8 cellular contexts compared by ENCODE assay signal in the genomic region with DNA sequence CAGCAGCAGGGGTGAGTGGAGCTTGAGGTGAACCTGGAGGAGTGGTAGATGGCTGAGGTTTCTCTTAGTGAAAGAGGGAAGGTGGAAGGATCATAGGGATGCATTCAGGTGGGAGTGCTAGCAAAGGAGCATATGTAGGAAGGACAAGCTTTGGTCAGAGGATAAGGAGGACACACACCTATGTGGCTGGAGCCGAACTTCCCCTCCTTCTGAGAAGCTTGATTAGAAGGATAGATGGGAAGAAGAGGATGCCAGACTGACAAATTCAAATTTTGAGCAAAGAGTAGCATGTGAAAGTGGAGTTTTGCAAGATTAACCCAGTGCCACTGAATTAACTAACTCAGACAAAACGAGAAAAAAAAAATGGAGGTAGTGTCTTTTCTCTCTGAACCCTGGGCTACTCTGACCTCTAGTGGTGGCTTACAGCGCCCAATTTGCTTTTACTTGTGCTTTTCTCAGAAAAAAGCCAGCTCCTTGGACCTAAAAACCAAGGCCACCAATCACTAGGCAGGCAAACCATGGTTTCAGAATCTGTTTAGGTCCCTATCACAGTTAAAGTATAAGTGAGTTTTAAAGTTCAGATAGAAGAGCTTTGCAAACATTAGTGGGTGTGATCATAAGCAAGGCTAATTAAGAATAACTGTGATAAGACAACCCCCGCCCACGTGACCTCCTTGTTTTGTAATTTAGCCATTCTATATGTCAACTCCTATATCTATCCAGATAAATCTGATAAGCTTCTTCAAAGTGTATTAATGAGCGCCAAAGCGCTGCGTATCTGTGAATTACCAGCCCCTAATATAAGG. TPM values are rescaled to one million over a fixed set of nuclear protein-coding genes. Genes with fewer than 3 reads are reported as not detected.
DNase-seq lines count a peak whose midpoint lies in the region; ATAC-seq, FAIRE-seq and TF ChIP-seq lines count a peak whose summit lies in the region.

No MANE protein-coding gene starts in this region.

- no peaks in the 10 kb centered on the region for H3K27me3 Mint-ChIP-seq in activated T-cell treated with anti-CD3 and anti-CD28 coated beads, Interleukin-2, amount 50 U/mL, for 72 hours (ENCODE audit: low read depth)
- H3K27me3 Mint-ChIP-seq in osteocyte (ENCODE audit: unreplicated experiment) = no peaks in the 10 kb centered on the region

- WGBS in transverse colon (ENCODE audit: low coverage in 1 of 2), 2 donors = 30 to 39% methylated on average over 5 to 8 of the region's 8 CpGs

- TF ChIP-seq EP300 in transverse colon (IDR thresholded peaks at IDR 0.05; ENCODE audit: low read depth) = no peak

- no peak for FAIRE-seq in RCC 7860 (lab: Jason Lieb, UNC)

- H3K4me3 ChIP-seq in fibroblast of pulmonary artery (replicated peaks; ENCODE audit: low read depth, low read length) = no peak overlapping the region
- no peak overlapping the region for H3K4me3 ChIP-seq in transverse colon

- no peak overlapping the region for H3K27ac ChIP-seq in transverse colon

- no peaks in the 10 kb centered on the region for H3K9me3 ChIP-seq in transverse colon

- TF ChIP-seq CTCF in fibroblast of pulmonary artery (IDR thresholded peaks at IDR 0.05; ENCODE audit: low read length, missing control alignments) (peak; percentile 84), osteocyte (IDR thresholded peaks at IDR 0.05) (peak; percentile 85), transverse colon (IDR thresholded peaks at IDR 0.05) (peak; percentile 77 to 86 (median 80))

- peaks cover 0 to 21% (median 0%) of the 10 kb centered on the region in 4 donors for H3K36me3 ChIP-seq in transverse colon

- ATAC-seq in activated T-cell treated with anti-CD3 and anti-CD28 coated beads, Interleukin-2, amount 50 U/mL, for 72 hours (replicated peaks in 1 of 2) = peak; percentile 40 to 59

- peak overlapping the region; percentile 48 to 62 for H3K4me3 Mint-ChIP-seq in activated T-cell treated with anti-CD3 and anti-CD28 coated beads, Interleukin-2, amount 50 U/mL, for 72 hours
- no peak overlapping the region for H3K4me3 Mint-ChIP-seq in osteocyte (ENCODE audit: unreplicated experiment)

- H3K27ac Mint-ChIP-seq in activated T-cell treated with anti-CD3 and anti-CD28 coated beads, Interleukin-2, amount 50 U/mL, for 72 hours = peak overlapping the region; percentile 56
- H3K27ac Mint-ChIP-seq in osteocyte (ENCODE audit: unreplicated experiment) = peak overlapping the region; percentile 1

- H3K4me1 ChIP-seq in transverse colon = peaks cover 6 to 40% (median 18%) of the 10 kb centered on the region in 4 donors

- intact Hi-C loops in transverse colon (cut with DNase I; ENCODE audit: low total_unique reads) = loop anchor here (5.0 kb wide), 1 partner anchor 110 kb away; a partner anchor contains a TSS

- no peaks in the 10 kb centered on the region for H3K9me3 Mint-ChIP-seq in activated T-cell treated with anti-CD3 and anti-CD28 coated beads, Interleukin-2, amount 50 U/mL, for 72 hours
- no peaks in the 10 kb centered on the region for H3K9me3 Mint-ChIP-seq in osteocyte (ENCODE audit: unreplicated experiment)

- no peak for TF ChIP-seq POLR2A in transverse colon (IDR thresholded peaks at IDR 0.05)

- in situ Hi-C loops in KBM-7 (cut with MboI; ENCODE audit: low pct_unique_long_range_greater_than_20kb, low sequenced_read_pairs) (loop anchor here (25.0 kb wide), 1 partner anchor 425 kb away; a partner anchor contains a TSS), transverse colon (cut with MboI; ENCODE audit: low pct_ligation_motif_present in 1 of 4, low pct_unique_long_range_greater_than_20kb in 1 of 4, low sequenced_read_pairs in 3 of 4) (loop anchor here in 3 of 4 donors (5.0 to 10.0 kb wide), 4 partner anchors 115 to 300 kb away; no protein-coding TSS in a partner anchor)

- peak; percentile 59 for DNase-seq in DMS79 (lab: John Stamatoyannopoulos, UW)
- peak; percentile 84 for DNase-seq in KBM-7
- peak; percentile 32 for DNase-seq in RCC 7860 (ENCODE audit: low spot score)
- DNase-seq in activated T-cell treated with anti-CD3 and anti-CD28 coated beads, Interleukin-2, amount 50 U/mL, for 72 hours = peak; percentile 72 to 77
- DNase-seq in fibroblast of pulmonary artery (ENCODE audit: low read depth) = peak; percentile 84
- DNase-seq in osteocyte (ENCODE audit: extremely low spot score, unreplicated experiment) = no peak
- peak; percentile 65 for DNase-seq in transverse colon
- no peak for DNase-seq in GF-D8 (lab: John Stamatoyannopoulos, UW)

- H3K27me3 ChIP-seq in transverse colon = no peaks in the 10 kb centered on the region

- H3K36me3 Mint-ChIP-seq in activated T-cell treated with anti-CD3 and anti-CD28 coated beads, Interleukin-2, amount 50 U/mL, for 72 hours (ENCODE audit: insufficient read depth in 2 of 2) = no peaks in the 10 kb centered on the region
- H3K36me3 Mint-ChIP-seq in osteocyte (ENCODE audit: unreplicated experiment) = peaks cover 17% of the 10 kb centered on the region

- peaks cover 37% of the 10 kb centered on the region for H3K4me1 Mint-ChIP-seq in activated T-cell treated with anti-CD3 and anti-CD28 coated beads, Interleukin-2, amount 50 U/mL, for 72 hours (ENCODE audit: low read depth)
- peaks cover 42% of the 10 kb centered on the region for H3K4me1 Mint-ChIP-seq in osteocyte (ENCODE audit: unreplicated experiment)

RNA-seq across cellular contexts. Expression of a gene that starts 15.5 kb away (rescaled TPM):
- 10 to 100 TPM in 1 of 2 donors, 1 to 10 TPM in 1; 4.2 to 19.2 TPM for total RNA-seq in activated T-cell treated with anti-CD3 and anti-CD28 coated beads, Interleukin-2, amount 50 U/mL, for 72 hours
- total RNA-seq in osteocyte (163 and 170 TPM in 2 replicates), transverse colon (100 to 1,000 TPM in 3 of 4 donors, 10 to 100 TPM in 1; 43.2 to 837 (median 738) TPM)

Comparison
In these comparisons a context has a peak if more than half of its experiments do, and no peak if none do; other contexts are left out.
1. DNase-seq: peak in DMS79 (single experiment), KBM-7 (single experiment), RCC 7860 (single experiment), activated T-cell treated with anti-CD3 and anti-CD28 coated beads, Interleukin-2, amount 50 U/mL, for 72 hours (2 of 2), fibroblast of pulmonary artery (single experiment) and transverse colon (single experiment); none in osteocyte (single experiment) and GF-D8 (single experiment).
2. Peak in every context shown above with its lines, with median percentiles within 50 percentile points of each other: CTCF ChIP-seq.